In genomic region chr2:235170016-235170415, GRCh38 we compare ENCODE assay signal across 16 cellular contexts.
DNase-seq lines count a peak whose midpoint lies in the region; ATAC-seq lines count a peak whose summit lies in the region.
"Had no signal": no experiment of that assay in that cellular context is flagged by ENCODE, and none has a peak within 500 bp of the region (broad histone marks: within the 10 kb centered on the region; RNA-seq: fewer than 3 reads in every experiment).

No MANE protein-coding gene starts in this region.

- H3K27ac ChIP-seq in epithelial cell of prostate = peak overlapping the region; percentile 37
- H3K27ac ChIP-seq: esophagus squamous epithelium had no signal

- H3K36me3 Mint-ChIP-seq in activated naive CD8-positive, alpha-beta T cell treated with anti-CD3 and anti-CD28 coated beads, Interleukin-2, amount 50 U/mL, for 24 hours (ENCODE audit: low read depth) = no peaks in the 10 kb centered on the region
- H3K36me3 Mint-ChIP-seq: activated CD4-positive, alpha-beta memory T cell treated with anti-CD3 and anti-CD28 coated beads for 36 hours had no signal

- no peaks in the 10 kb centered on the region for H3K4me1 Mint-ChIP-seq in activated naive CD8-positive, alpha-beta T cell treated with anti-CD3 and anti-CD28 coated beads, Interleukin-2, amount 50 U/mL, for 24 hours

- peaks cover 8% of the 10 kb centered on the region for H3K27me3 Mint-ChIP-seq in activated naive CD8-positive, alpha-beta T cell treated with anti-CD3 and anti-CD28 coated beads, Interleukin-2, amount 50 U/mL, for 24 hours

- no peak for ATAC-seq in GM21367 (IDR thresholded peaks at IDR 0.05; ENCODE audit: unreplicated experiment)
- ATAC-seq in HG02840 (IDR thresholded peaks at IDR 0.05; ENCODE audit: low FRiP score, unreplicated experiment) = no peak
- no peak for ATAC-seq in activated naive CD8-positive, alpha-beta T cell treated with anti-CD3 and anti-CD28 coated beads, Interleukin-2, amount 50 U/mL, for 24 hours

- H3K9me3 Mint-ChIP-seq in activated naive CD8-positive, alpha-beta T cell treated with anti-CD3 and anti-CD28 coated beads, Interleukin-2, amount 50 U/mL, for 24 hours = peaks cover 4% of the 10 kb centered on the region
- H3K9me3 Mint-ChIP-seq: activated CD4-positive, alpha-beta memory T cell treated with anti-CD3 and anti-CD28 coated beads for 36 hours; T-helper 1 cell treated with Interleukin-12 subunit alpha and Interleukin-12 subunit beta and Interleukin-4 antibody, amounts not matched to agents 30 μg/mL and 1 μg/mL, for 36 hours had no signal

- peak; percentile 76 for DNase-seq in EL
- peak; percentile 48 for DNase-seq in RKO (ENCODE audit: low spot score)
- DNase-seq in epithelial cell of prostate (ENCODE audit: low read depth, low spot score) = no peak
- DNase-seq in renal cortical epithelial cell (ENCODE audit: low read depth) = peak; percentile 40
- DNase-seq in NCI-H2196 treated with DMSO at 0.1 percent for 48 hours (lab: John Stamatoyannopoulos, UW; ENCODE audit: unreplicated experiment) = no peak
- DNase-seq in activated naive CD8-positive, alpha-beta T cell treated with anti-CD3 and anti-CD28 coated beads, Interleukin-2, amount 50 U/mL, for 24 hours = no peak
- DNase-seq: activated CD4-positive, alpha-beta memory T cell treated with anti-CD3 and anti-CD28 coated beads for 36 hours; cerebellar nuclear complex; DMS153; esophagus squamous epithelium; Karpas-422; NK-92 treated with Interleukin-12 subunit alpha and Interleukin-12 subunit beta, amount 100 ng/mL, for 24 hours; right cardiac atrium had no signal

- no peak overlapping the region for H3K4me3 Mint-ChIP-seq in activated naive CD8-positive, alpha-beta T cell treated with anti-CD3 and anti-CD28 coated beads, Interleukin-2, amount 50 U/mL, for 24 hours
- H3K4me3 Mint-ChIP-seq: activated CD4-positive, alpha-beta memory T cell treated with anti-CD3 and anti-CD28 coated beads for 36 hours; T-helper 1 cell treated with Interleukin-12 subunit alpha and Interleukin-12 subunit beta and Interleukin-4 antibody, amounts not matched to agents 30 μg/mL and 1 μg/mL, for 36 hours had no signal

- no peak overlapping the region for H3K27ac Mint-ChIP-seq in activated naive CD8-positive, alpha-beta T cell treated with anti-CD3 and anti-CD28 coated beads, Interleukin-2, amount 50 U/mL, for 24 hours
- H3K27ac Mint-ChIP-seq: activated CD4-positive, alpha-beta memory T cell treated with anti-CD3 and anti-CD28 coated beads for 36 hours; T-helper 1 cell treated with Interleukin-12 subunit alpha and Interleukin-12 subunit beta and Interleukin-4 antibody, amounts not matched to agents 30 μg/mL and 1 μg/mL, for 36 hours had no signal

Comparison
In these comparisons a context has a peak if more than half of its experiments do, and no peak if none do; other contexts are left out.
1. DNase-seq: peak in EL (single experiment), RKO (single experiment) and renal cortical epithelial cell (single experiment); none in epithelial cell of prostate (single experiment), NCI-H2196 treated with DMSO at 0.1 percent for 48 hours (single experiment) and activated naive CD8-positive, alpha-beta T cell treated with anti-CD3 and anti-CD28 coated beads, Interleukin-2, amount 50 U/mL, for 24 hours (single experiment).